ENCODE assay signal across 9 cellular contexts in the genomic region with DNA sequence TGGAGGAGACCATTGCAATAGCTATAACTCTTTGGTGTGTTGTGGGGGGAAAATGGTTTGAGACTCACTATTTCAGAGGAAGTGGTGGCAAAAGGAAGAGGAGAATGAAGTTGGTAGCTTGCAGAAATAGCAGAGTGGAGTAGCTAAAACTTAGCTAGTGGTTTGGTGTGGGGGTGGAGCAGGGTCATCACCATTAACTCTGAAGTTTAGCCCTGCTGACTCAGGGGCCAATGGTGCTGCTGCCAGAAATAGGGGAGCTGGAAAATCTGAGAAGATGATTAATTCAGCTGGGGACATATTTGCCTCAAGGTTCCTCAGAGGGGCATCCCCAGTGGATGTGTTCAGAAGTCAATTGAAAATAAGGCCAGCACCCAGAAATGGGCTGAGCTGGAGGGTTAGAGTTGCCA.
DNase-seq lines count a peak whose midpoint lies in the region; ATAC-seq and TF ChIP-seq lines count a peak whose summit lies in the region.
"Had no signal": no experiment of that assay in that cellular context is flagged by ENCODE, and none has a peak within 500 bp of the region (broad histone marks: within the 10 kb centered on the region; RNA-seq: fewer than 3 reads in every experiment).

No MANE protein-coding gene starts in this region.

- no peak for TF ChIP-seq CTCF in foreskin keratinocyte (conservative IDR thresholded peaks at IDR 0.05)

- H3K4me3 ChIP-seq in thymus (ENCODE audit: low read length): no peak overlapping the region

- H3K36me3 ChIP-seq in thymus (ENCODE audit: control insufficient read depth, insufficient read depth): peaks cover 17% of the 10 kb centered on the region

- peaks cover 18% of the 10 kb centered on the region for H3K4me1 ChIP-seq in foreskin keratinocyte
- peaks cover 56% of the 10 kb centered on the region for H3K4me1 ChIP-seq in thymus (ENCODE audit: control insufficient read depth, insufficient read depth, low read length)

- intact Hi-C loops in posterior cingulate gyrus (cut with DNase I): loop anchor here (10.0 kb wide), 1 partner anchor 61 kb away; the partner anchor contains the start of gene RUNX1

- peak; percentile 30 for ATAC-seq in foreskin keratinocyte

- DNase-seq in NK-92 treated with Interleukin-12 subunit alpha and Interleukin-12 subunit beta, amount 100 ng/mL, for 24 hours (lab: John Stamatoyannopoulos, UW): peak; percentile 79
- DNase-seq in NK-92 (lab: John Stamatoyannopoulos, UW; ENCODE audit: unreplicated experiment) (no peak), foreskin keratinocyte (peak in 1 of 2 donors; percentile 26), posterior cingulate gyrus (no peak), anterior cingulate cortex (lab: John Stamatoyannopoulos, UW) (no peak), NCI-H1694 treated with DMSO at 0.1 percent for 48 hours (lab: John Stamatoyannopoulos, UW) (no peak)
- peak; percentile 46 for DNase-seq in activated CD4-positive, alpha-beta T cell treated with anti-CD3 and anti-CD28 coated beads, Interleukin-2, amount 50 U/mL, for 1 hour

- peak overlapping the region; percentile 9 for H3K27ac ChIP-seq in foreskin keratinocyte
- H3K27ac ChIP-seq in thymus (ENCODE audit: low read depth): peak overlapping the region; percentile 56
- H3K27ac ChIP-seq: 22Rv1 had no signal

- H3K9me3 ChIP-seq in thymus (ENCODE audit: control insufficient read depth): no peaks in the 10 kb centered on the region

- no peaks in the 10 kb centered on the region for H3K27me3 ChIP-seq in foreskin keratinocyte
- H3K27me3 ChIP-seq in thymus (ENCODE audit: control insufficient read depth, insufficient read depth): no peaks in the 10 kb centered on the region

Comparison
In these comparisons a context has a peak if more than half of its experiments do, and no peak if none do; other contexts are left out.
1. DNase-seq: peak in NK-92 treated with Interleukin-12 subunit alpha and Interleukin-12 subunit beta, amount 100 ng/mL, for 24 hours (single experiment) and activated CD4-positive, alpha-beta T cell treated with anti-CD3 and anti-CD28 coated beads, Interleukin-2, amount 50 U/mL, for 1 hour (single experiment); none in NK-92 (single experiment), posterior cingulate gyrus (0 of 10), anterior cingulate cortex (0 of 58) and NCI-H1694 treated with DMSO at 0.1 percent for 48 hours (single experiment).